8 cellular contexts compared by ENCODE assay signal in the genomic region with DNA sequence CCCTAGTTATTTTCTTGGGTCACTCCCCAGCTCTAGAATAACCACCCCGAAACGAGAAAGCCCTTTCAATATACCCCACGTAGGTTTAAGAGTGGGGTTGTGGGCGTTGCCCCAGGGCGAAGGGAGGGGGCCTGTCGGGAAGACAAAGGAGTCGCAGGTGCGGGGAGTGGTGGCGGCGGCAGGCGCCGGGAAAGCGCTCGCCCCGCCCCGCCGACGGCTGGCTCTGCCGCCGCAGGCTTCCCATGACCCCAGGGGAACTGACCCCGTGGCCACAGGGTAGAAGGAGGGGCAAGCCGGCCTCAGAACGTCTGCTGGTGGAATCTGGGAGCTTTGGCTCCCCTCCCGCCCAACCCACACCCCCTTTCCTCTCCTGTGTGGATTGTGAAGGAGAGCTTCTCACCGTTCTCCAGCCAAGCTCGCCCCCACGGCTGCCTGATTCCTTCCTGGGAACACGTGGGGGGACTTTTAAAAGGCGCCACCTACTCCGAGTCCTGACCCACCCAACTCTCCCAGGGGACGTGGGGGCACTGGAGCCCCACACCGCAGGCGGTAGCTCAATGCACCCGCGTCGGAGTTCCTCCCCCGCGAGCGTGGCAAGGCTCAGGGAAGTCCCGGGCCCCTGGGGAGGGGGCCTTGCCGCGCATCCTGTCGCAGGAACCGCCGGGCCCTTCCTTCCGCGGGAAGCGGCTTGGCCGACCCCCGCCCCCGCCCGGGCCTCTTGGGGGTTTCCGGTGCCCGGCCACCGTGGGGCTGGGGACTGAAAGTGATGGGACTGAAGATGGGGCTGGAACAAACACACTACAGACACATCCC. TPM values are rescaled to one million over a fixed set of nuclear protein-coding genes. Genes with fewer than 3 reads are reported as not detected.
DNase-seq lines count a peak whose midpoint lies in the region; ATAC-seq and TF ChIP-seq lines count a peak whose summit lies in the region.

No MANE protein-coding gene starts in this region.

- H3K4me1 ChIP-seq in parathyroid adenoma, result peaks cover 12% of the 10 kb centered on the region

- peak; percentile 4 for ATAC-seq in Right ventricle myocardium inferior
- no peak for ATAC-seq in HG02938 (IDR thresholded peaks at IDR 0.05; ENCODE audit: unreplicated experiment)
- ATAC-seq in GM21737 (IDR thresholded peaks at IDR 0.05; ENCODE audit: unreplicated experiment), result no peak

- DNase-seq in DMS153 treated with DMSO at 0.1 percent for 48 hours (lab: John Stamatoyannopoulos, UW; ENCODE audit: unreplicated experiment) (peak; percentile 68), HL-60 (ENCODE audit: low read depth in 1 of 2, low spot score in 1 of 2) (peak; percentile 75 to 80), SK-N-DZ (ENCODE audit: low spot score) (peak; percentile 79), Right ventricle myocardium inferior (ENCODE audit: missing footprints) (peak; percentile 91)

- H3K27me3 ChIP-seq in HL-60 (ENCODE audit: insufficient read depth, poor library complexity, severe bottlenecking) (no peaks in the 10 kb centered on the region), parathyroid adenoma (ENCODE audit: control insufficient read depth, insufficient read depth, low read length) (no peaks in the 10 kb centered on the region)

- H3K36me3 Mint-ChIP-seq in activated naive CD8-positive, alpha-beta T cell, result peaks cover 7% of the 10 kb centered on the region

- no peaks in the 10 kb centered on the region for H3K9me3 ChIP-seq in parathyroid adenoma (ENCODE audit: control insufficient read depth, low read length)

- peak overlapping the region; percentile 65 for H2AFZ ChIP-seq in parathyroid adenoma

- intact Hi-C loops in Right ventricle myocardium inferior (cut with DNase I), result loop anchor here (10.0 kb wide), 1 partner anchor 689 kb away; no protein-coding TSS in a partner anchor

- peak overlapping the region; percentile 79 for H3K9ac ChIP-seq in parathyroid adenoma

- peaks cover 37% of the 10 kb centered on the region for H3K4me1 Mint-ChIP-seq in activated naive CD8-positive, alpha-beta T cell (ENCODE audit: low read depth)

- no peak for TF ChIP-seq CTCF in HL-60 (IDR thresholded peaks at IDR 0.05; ENCODE audit: insufficient read depth, low read length)
- TF ChIP-seq CTCF in parathyroid adenoma (IDR thresholded peaks at IDR 0.05), result no peak

- peak overlapping the region; percentile 99 for H3K4me2 ChIP-seq in parathyroid adenoma (ENCODE audit: low read length)

- H3K27ac ChIP-seq in HL-60 (replicated peaks) (peak overlapping the region; percentile 97), parathyroid adenoma (peak overlapping the region; percentile 100)

- H3K27me3 Mint-ChIP-seq in activated naive CD8-positive, alpha-beta T cell, result no peaks in the 10 kb centered on the region

- peaks cover 11% of the 10 kb centered on the region for H3K79me2 ChIP-seq in parathyroid adenoma

- peak overlapping the region; percentile 97 for H3K27ac Mint-ChIP-seq in activated naive CD8-positive, alpha-beta T cell

- peak overlapping the region; percentile 98 for H3K4me3 Mint-ChIP-seq in activated naive CD8-positive, alpha-beta T cell

- H3K36me3 ChIP-seq in parathyroid adenoma (ENCODE audit: control insufficient read depth, insufficient read depth, low read length), result peaks cover 3% of the 10 kb centered on the region

- H3K4me3 ChIP-seq in HL-60 (replicated peaks; ENCODE audit: insufficient read depth, low read length) (peak overlapping the region; percentile 68), parathyroid adenoma (ENCODE audit: low read depth, low read length) (peak overlapping the region; percentile 98)

- H3K9me3 Mint-ChIP-seq in activated naive CD8-positive, alpha-beta T cell (ENCODE audit: low read depth), result no peaks in the 10 kb centered on the region

RNA-seq across cellular contexts. Expression of a gene that starts 5.5 kb away (rescaled TPM):
- 22.6 and 22.7 TPM in 2 replicates for polyA plus RNA-seq in SK-N-DZ (2014; cell fraction: cytosol; rRNA removed)
- 27.7 and 36.1 TPM in 2 replicates for polyA plus RNA-seq in SK-N-DZ (2014; cell fraction: nucleus; rRNA removed)
- total RNA-seq in Right ventricle myocardium inferior, result 18.8 TPM

RNA-seq across cellular contexts. Expression of a gene that starts 5.5 kb away (rescaled TPM):
- 88.3 and 135 TPM in 2 replicates for polyA plus RNA-seq in SK-N-DZ (2014; cell fraction: cytosol; rRNA removed)
- polyA plus RNA-seq in SK-N-DZ (2014; cell fraction: nucleus; rRNA removed), result 230 and 272 TPM in 2 replicates
- 34.5 TPM for total RNA-seq in Right ventricle myocardium inferior

RNA-seq across cellular contexts. Expression of a gene that starts 37.6 kb away (rescaled TPM):
- 22.5 and 35.9 TPM in 2 replicates for polyA plus RNA-seq in SK-N-DZ (2014; cell fraction: cytosol; rRNA removed)
- 20.5 and 25.4 TPM in 2 replicates for polyA plus RNA-seq in SK-N-DZ (2014; cell fraction: nucleus; rRNA removed)
- 54.0 TPM for total RNA-seq in Right ventricle myocardium inferior

RNA-seq across cellular contexts. Expression of a gene that starts 39.1 kb away (rescaled TPM):
- 51.1 and 87.6 TPM in 2 replicates for polyA plus RNA-seq in SK-N-DZ (2014; cell fraction: cytosol; rRNA removed)
- polyA plus RNA-seq in SK-N-DZ (2014; cell fraction: nucleus; rRNA removed), result 354 and 363 TPM in 2 replicates
- total RNA-seq in Right ventricle myocardium inferior, result 21.1 TPM

RNA-seq across cellular contexts. Expression of a gene that starts 53.0 kb away (rescaled TPM):
- polyA plus RNA-seq in SK-N-DZ (2014; cell fraction: cytosol; rRNA removed), result 9.6 and 14.0 TPM in 2 replicates
- 12.2 and 12.8 TPM in 2 replicates for polyA plus RNA-seq in SK-N-DZ (2014; cell fraction: nucleus; rRNA removed)
- total RNA-seq in Right ventricle myocardium inferior, result 9.4 TPM
